In genomic region chr2:148642891-148643416, GRCh38 we compare ENCODE assay signal across 9 cellular contexts. TPM values are rescaled to one million over a fixed set of nuclear protein-coding genes. Genes with fewer than 3 reads are reported as not detected.
DNase-seq lines count a peak whose midpoint lies in the region; ATAC-seq and TF ChIP-seq lines count a peak whose summit lies in the region.
"Had no signal": no experiment of that assay in that cellular context is flagged by ENCODE, and none has a peak within 500 bp of the region (broad histone marks: within the 10 kb centered on the region; RNA-seq: fewer than 3 reads in every experiment).

No MANE protein-coding gene starts in this region.

- H3K4me3 ChIP-seq in ACC112 (ENCODE audit: low read depth, low read length) (peak overlapping the region; percentile 89), HEK293 (ENCODE audit: low read depth, low read length) (no peak overlapping the region)

- H3K36me3 Mint-ChIP-seq in activated B cell treated with CpG ODN at 0.5 μM for 24 hours (ENCODE audit: low read depth) = peaks cover 12% of the 10 kb centered on the region
- no peaks in the 10 kb centered on the region for H3K36me3 Mint-ChIP-seq in immature natural killer cell

- H3K27me3 Mint-ChIP-seq in activated B cell treated with CpG ODN at 0.5 μM for 24 hours (no peaks in the 10 kb centered on the region), immature natural killer cell (ENCODE audit: low read depth in 3 of 3) (peaks cover 12 to 15% (median 12%) of the 10 kb centered on the region in 3 donors)

- H3K4me3 Mint-ChIP-seq in activated B cell treated with CpG ODN at 0.5 μM for 24 hours (peak overlapping the region; percentile 89), immature natural killer cell (peak overlapping the region; percentile 48 to 97 (median 92))

- H3K4me1 ChIP-seq in ACC112 (ENCODE audit: control insufficient read depth, insufficient read depth, low read length, unreplicated experiment) (peaks cover 19% of the 10 kb centered on the region), HEK293 (ENCODE audit: control insufficient read depth, insufficient read depth, low read length) (peaks cover 6% of the 10 kb centered on the region; the same call in 1 of the 2 replicates)

- peak overlapping the region; percentile 37 for H2AFZ ChIP-seq in ACC112 (ENCODE audit: low read length, unreplicated experiment)

- no peaks in the 10 kb centered on the region for H3K36me3 ChIP-seq in ACC112 (ENCODE audit: insufficient read depth, low read length)
- no peaks in the 10 kb centered on the region for H3K36me3 ChIP-seq in HEK293 (ENCODE audit: control insufficient read depth in 2 of 2, insufficient read depth in 1 of 2, low read length in 2 of 2)
- H3K36me3 ChIP-seq: adrenal gland had no signal

- H3K27ac ChIP-seq in ACC112 (ENCODE audit: low read depth, low read length) (0 out of 2 replicates have a peak overlapping the region, but pooled peaks have one; percentile 6), HEK293 (ENCODE audit: extremely low read depth, low read depth, low read length) (no peak overlapping the region)

- TF ChIP-seq CTCF in HEK293 (tag by site-specific recombination; IDR thresholded peaks at IDR 0.05) = no peak
- no peak for TF ChIP-seq CTCF in activated B cell treated with CpG ODN at 0.5 μM for 24 hours (IDR thresholded peaks at IDR 0.05)

- CTCF ChIA-PET in HEK293 (lab: Yijun Ruan, JAX) = interaction anchor here (0.6 to 0.7 kb wide), 4 partner anchors 79 to 930 kb away, joined by 3 to 5 read pairs (median 3); no protein-coding TSS in a partner anchor
- CTCF ChIA-PET in activated B cell treated with CpG ODN at 0.5 μM for 24 hours (lab: Charles Lee) = no interaction called here

- peaks cover 31% of the 10 kb centered on the region for H3K4me1 Mint-ChIP-seq in activated B cell treated with CpG ODN at 0.5 μM for 24 hours
- H3K4me1 Mint-ChIP-seq in immature natural killer cell = peaks cover 18 to 19% of the 10 kb centered on the region in 2 donors

- DNase-seq in activated B cell treated with CpG ODN at 0.5 μM for 24 hours (no peak), immature natural killer cell (no peak), NCI-H1092 treated with DMSO at 0.1 percent for 48 hours (lab: John Stamatoyannopoulos, UW) (no peak), midbrain (lab: John Stamatoyannopoulos, UW) (no peak)

- H3K9me3 ChIP-seq in HEK293 (ENCODE audit: control insufficient read depth, insufficient read depth, low read depth, low read length) = no peaks in the 10 kb centered on the region
- H3K9me3 ChIP-seq: adrenal gland had no signal

- H3K27me3 ChIP-seq in ACC112 (ENCODE audit: insufficient read depth, low read length) = no peaks in the 10 kb centered on the region
- H3K27me3 ChIP-seq: adrenal gland had no signal

- no peak for ATAC-seq in activated B cell treated with CpG ODN at 0.5 μM for 24 hours (ENCODE audit: low read depth)
- ATAC-seq in HG03095 (IDR thresholded peaks at IDR 0.05; ENCODE audit: unreplicated experiment) = no peak
- no peak for ATAC-seq in GM19467 (IDR thresholded peaks at IDR 0.05; ENCODE audit: unreplicated experiment)

- peak overlapping the region; percentile 68 for H3K27ac Mint-ChIP-seq in activated B cell treated with CpG ODN at 0.5 μM for 24 hours
- H3K27ac Mint-ChIP-seq in immature natural killer cell = no peak overlapping the region

- POLR2A ChIA-PET in HEK293 (lab: Yijun Ruan, JAX) (no interaction called here), activated B cell treated with CpG ODN at 0.5 μM for 24 hours (lab: Charles Lee) (interaction anchor here (0.6 to 1.5 kb wide), 2 partner anchors 11 to 592 kb away, joined by 3 to 4 read pairs; no protein-coding TSS in a partner anchor)

- intact Hi-C loops in activated B cell treated with CpG ODN at 0.5 μM for 24 hours (cut with micrococcal nuclease) = loop anchor here (5.0 kb wide), 1 partner anchor 801 kb away; no protein-coding TSS in a partner anchor

- peaks cover 26% of the 10 kb centered on the region for H3K79me2 ChIP-seq in ACC112 (ENCODE audit: control insufficient read depth, insufficient read depth, low read length, unreplicated experiment)

- H3K9me3 Mint-ChIP-seq in activated B cell treated with CpG ODN at 0.5 μM for 24 hours (no peaks in the 10 kb centered on the region), immature natural killer cell (no peaks in the 10 kb centered on the region)

TF ChIP-seq in HEK293, 187 proteins besides CTCF, POLR2A, EP300 and RAD21:
- TF ChIP-seq ZNF24 (tag by site-specific recombination; IDR thresholded peaks at IDR 0.05) (0 out of 2 replicates have a peak, but pooled peaks have one; percentile 54), ZNF366 (tag by site-specific recombination; conservative IDR thresholded peaks at IDR 0.05) (0 out of 2 replicates have a peak, but pooled peaks have one; percentile 47), PRDM10 (tag by site-specific recombination; IDR thresholded peaks at IDR 0.05) (0 out of 2 replicates have a peak, but pooled peaks have one; percentile 20)
- TF ChIP-seq, protein P1, sequence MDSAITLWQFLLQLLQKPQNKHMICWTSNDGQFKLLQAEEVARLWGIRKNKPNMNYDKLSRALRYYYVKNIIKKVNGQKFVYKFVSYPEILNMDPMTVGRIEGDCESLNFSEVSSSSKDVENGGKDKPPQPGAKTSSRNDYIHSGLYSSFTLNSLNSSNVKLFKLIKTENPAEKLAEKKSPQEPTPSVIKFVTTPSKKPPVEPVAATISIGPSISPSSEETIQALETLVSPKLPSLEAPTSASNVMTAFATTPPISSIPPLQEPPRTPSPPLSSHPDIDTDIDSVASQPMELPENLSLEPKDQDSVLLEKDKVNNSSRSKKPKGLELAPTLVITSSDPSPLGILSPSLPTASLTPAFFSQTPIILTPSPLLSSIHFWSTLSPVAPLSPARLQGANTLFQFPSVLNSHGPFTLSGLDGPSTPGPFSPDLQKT (IDR thresholded peaks at IDR 0.05; ENCODE audit: borderline replicate concordance, low read depth, low read length) = no peak

RNA-seq across cellular contexts. Expression of gene EPC2, which starts 1.6 kb away (rescaled TPM):
- total RNA-seq in activated B cell treated with CpG ODN at 0.5 μM for 24 hours = 52.1 and 52.6 TPM in 2 replicates
- polyA plus RNA-seq in immature natural killer cell = 1 to 10 TPM; 1.8 to 2.8 (median 2.8) TPM
